Comparison of ENCODE assay signal across 8 cellular contexts in genomic region chr1:23960291-23960718, GRCh38. TPM values are rescaled to one million over a fixed set of nuclear protein-coding genes. Genes with fewer than 3 reads are reported as not detected.
DNase-seq lines count a peak whose midpoint lies in the region; ATAC-seq lines count a peak whose summit lies in the region.

No MANE protein-coding gene starts in this region.

- no peaks in the 10 kb centered on the region for H3K9me3 ChIP-seq in iPS-15b (ENCODE audit: control insufficient read depth, insufficient read depth, low read length)

- POLR2A ChIA-PET in activated naive CD8-positive, alpha-beta T cell treated with anti-CD3 and anti-CD28 coated beads, Interleukin-2, amount 10 ng/mL, durations not matched to agents 7 days and 5 days (lab: Charles Lee), result interaction anchor here (0.6 to 8.0 kb wide), 24 partner anchors 9 to 592 kb away, joined by 3 to 155 read pairs (median 4); partner anchors contain the start of genes CNR2, GALE, HMGCL and LYPLA2

- no peak for ATAC-seq in activated naive CD8-positive, alpha-beta T cell treated with anti-CD3 and anti-CD28 coated beads, Interleukin-2, amount 10 ng/mL, durations not matched to agents 7 days and 5 days (ENCODE audit: low read depth)
- ATAC-seq in stimulated activated naive B cell treated with anti-CD40 and anti-IgM and Interleukin-4, amounts not matched to agents 10 μg/mL and 1 μg/mL and 100 μg/mL, for 72 hours (replicated peaks), result no peak
- ATAC-seq in HG02981 (IDR thresholded peaks at IDR 0.05; ENCODE audit: unreplicated experiment), result no peak

- H3K36me3 ChIP-seq in iPS-15b (ENCODE audit: control insufficient read depth, insufficient read depth, low read length), result no peaks in the 10 kb centered on the region

- H3K9me3 Mint-ChIP-seq in activated T-cell treated with anti-CD3 and anti-CD28 coated beads, Interleukin-2, amount 50 U/mL, for 24 hours, result no peaks in the 10 kb centered on the region
- no peaks in the 10 kb centered on the region for H3K9me3 Mint-ChIP-seq in activated naive CD8-positive, alpha-beta T cell treated with anti-CD3 and anti-CD28 coated beads, Interleukin-2, amount 10 ng/mL, durations not matched to agents 7 days and 5 days
- no peaks in the 10 kb centered on the region for H3K9me3 Mint-ChIP-seq in stimulated activated naive B cell treated with anti-CD40 and anti-IgM and Interleukin-4, amounts not matched to agents 10 μg/mL and 1 μg/mL and 100 μg/mL, for 72 hours

- H3K4me1 Mint-ChIP-seq in activated T-cell treated with anti-CD3 and anti-CD28 coated beads, Interleukin-2, amount 50 U/mL, for 24 hours (ENCODE audit: low read depth), result peaks cover 73% of the 10 kb centered on the region
- peaks cover 40% of the 10 kb centered on the region for H3K4me1 Mint-ChIP-seq in activated naive CD8-positive, alpha-beta T cell treated with anti-CD3 and anti-CD28 coated beads, Interleukin-2, amount 10 ng/mL, durations not matched to agents 7 days and 5 days
- H3K4me1 Mint-ChIP-seq in stimulated activated naive B cell treated with anti-CD40 and anti-IgM and Interleukin-4, amounts not matched to agents 10 μg/mL and 1 μg/mL and 100 μg/mL, for 72 hours, result peaks cover 22 to 59% of the 10 kb centered on the region in 2 donors

- H3K4me3 ChIP-seq in iPS-15b (ENCODE audit: low read depth, low read length), result peak overlapping the region; percentile 90

- peaks cover 55% of the 10 kb centered on the region for H3K36me3 Mint-ChIP-seq in activated T-cell treated with anti-CD3 and anti-CD28 coated beads, Interleukin-2, amount 50 U/mL, for 24 hours (ENCODE audit: low read depth)
- H3K36me3 Mint-ChIP-seq in activated naive CD8-positive, alpha-beta T cell treated with anti-CD3 and anti-CD28 coated beads, Interleukin-2, amount 10 ng/mL, durations not matched to agents 7 days and 5 days, result peaks cover 23% of the 10 kb centered on the region
- peaks cover 22 to 32% of the 10 kb centered on the region in 2 donors for H3K36me3 Mint-ChIP-seq in stimulated activated naive B cell treated with anti-CD40 and anti-IgM and Interleukin-4, amounts not matched to agents 10 μg/mL and 1 μg/mL and 100 μg/mL, for 72 hours

- no peaks in the 10 kb centered on the region for H3K4me1 ChIP-seq in iPS-15b (ENCODE audit: control insufficient read depth, insufficient read depth, low read length)

- no peaks in the 10 kb centered on the region for H3K27me3 ChIP-seq in iPS-15b (ENCODE audit: control insufficient read depth, insufficient read depth, low read length)

- no peaks in the 10 kb centered on the region for H3K27me3 Mint-ChIP-seq in activated T-cell treated with anti-CD3 and anti-CD28 coated beads, Interleukin-2, amount 50 U/mL, for 24 hours
- no peaks in the 10 kb centered on the region for H3K27me3 Mint-ChIP-seq in activated naive CD8-positive, alpha-beta T cell treated with anti-CD3 and anti-CD28 coated beads, Interleukin-2, amount 10 ng/mL, durations not matched to agents 7 days and 5 days
- no peaks in the 10 kb centered on the region for H3K27me3 Mint-ChIP-seq in stimulated activated naive B cell treated with anti-CD40 and anti-IgM and Interleukin-4, amounts not matched to agents 10 μg/mL and 1 μg/mL and 100 μg/mL, for 72 hours

- H3K27ac Mint-ChIP-seq in activated T-cell treated with anti-CD3 and anti-CD28 coated beads, Interleukin-2, amount 50 U/mL, for 24 hours, result peak overlapping the region; percentile 100
- peak overlapping the region; percentile 100 for H3K27ac Mint-ChIP-seq in activated naive CD8-positive, alpha-beta T cell treated with anti-CD3 and anti-CD28 coated beads, Interleukin-2, amount 10 ng/mL, durations not matched to agents 7 days and 5 days
- peak overlapping the region; percentile 100 for H3K27ac Mint-ChIP-seq in stimulated activated naive B cell treated with anti-CD40 and anti-IgM and Interleukin-4, amounts not matched to agents 10 μg/mL and 1 μg/mL and 100 μg/mL, for 72 hours

- H3K4me3 Mint-ChIP-seq in activated T-cell treated with anti-CD3 and anti-CD28 coated beads, Interleukin-2, amount 50 U/mL, for 24 hours, result peak overlapping the region; percentile 99
- H3K4me3 Mint-ChIP-seq in activated naive CD8-positive, alpha-beta T cell treated with anti-CD3 and anti-CD28 coated beads, Interleukin-2, amount 10 ng/mL, durations not matched to agents 7 days and 5 days, result peak overlapping the region; percentile 100
- peak overlapping the region; percentile 99 to 100 for H3K4me3 Mint-ChIP-seq in stimulated activated naive B cell treated with anti-CD40 and anti-IgM and Interleukin-4, amounts not matched to agents 10 μg/mL and 1 μg/mL and 100 μg/mL, for 72 hours

- H3K9ac ChIP-seq in iPS-15b (ENCODE audit: low read depth, low read length), result peak overlapping the region; percentile 96

- no peak for DNase-seq in activated T-cell treated with anti-CD3 and anti-CD28 coated beads, Interleukin-2, amount 50 U/mL, for 24 hours
- DNase-seq in activated T-cell treated with anti-CD3 and anti-CD28 coated beads, Interleukin-2, amount 50 U/mL, for 48 hours, result no peak
- DNase-seq in activated naive CD8-positive, alpha-beta T cell treated with anti-CD3 and anti-CD28 coated beads, Interleukin-2, amount 10 ng/mL, durations not matched to agents 7 days and 5 days, result no peak
- DNase-seq in stimulated activated naive B cell treated with anti-CD40 and anti-IgM and Interleukin-4, amounts not matched to agents 10 μg/mL and 1 μg/mL and 100 μg/mL, for 72 hours, result no peak
- DNase-seq in UCSD-AML1 (lab: John Stamatoyannopoulos, UW; ENCODE audit: unreplicated experiment), result no peak
- DNase-seq in stimulated activated CD4-positive, alpha-beta T cell treated with anti-CD3 and anti-CD28 coated beads, Interleukin-12 subunit alpha, Interleukin-12 subunit beta, amount 100 ng/mL, for 4 hours, result no peak

RNA-seq across cellular contexts. Expression of gene PNRC2, which starts 0.7 kb away (rescaled TPM):
- 100 to 1,000 TPM; 188 to 200 TPM for total RNA-seq in activated naive CD8-positive, alpha-beta T cell treated with anti-CD3 and anti-CD28 coated beads, Interleukin-2, amount 10 ng/mL, durations not matched to agents 7 days and 5 days

RNA-seq across cellular contexts. Expression of gene SRSF10, which starts 19.8 kb away (rescaled TPM):
- 100 to 1,000 TPM; 202 to 223 TPM for total RNA-seq in activated naive CD8-positive, alpha-beta T cell treated with anti-CD3 and anti-CD28 coated beads, Interleukin-2, amount 10 ng/mL, durations not matched to agents 7 days and 5 days

RNA-seq across cellular contexts. Expression of gene CNR2, which starts 47.1 kb away (rescaled TPM):
- 1 to 10 TPM; 2.0 TPM for total RNA-seq in activated naive CD8-positive, alpha-beta T cell treated with anti-CD3 and anti-CD28 coated beads, Interleukin-2, amount 10 ng/mL, durations not matched to agents 7 days and 5 days
